22 cellular contexts compared by ENCODE assay signal in genomic region chr12:76680940-76681339, GRCh38.
A peak's percentile ranks its signal among the peaks of the same experiment; 100 is the strongest.
DNase-seq lines count a peak whose midpoint lies in the region; ATAC-seq and TF ChIP-seq lines count a peak whose summit lies in the region.
"Had no signal": no experiment of that assay in that cellular context is flagged by ENCODE, and none has a peak within 500 bp of the region (broad histone marks: within the 10 kb centered on the region; RNA-seq: fewer than 3 reads in every experiment).

No MANE protein-coding gene starts in this region.

- no peak overlapping the region for H2BK15ac ChIP-seq in mesenchymal stem cell (ENCODE audit: low read depth, poor library complexity, severe bottlenecking)

- H3K36me3 ChIP-seq in mesenchymal stem cell (ENCODE audit: control insufficient read depth in 1 of 2, insufficient read depth in 2 of 2, low read depth in 1 of 2, low read length in 2 of 2) (no peaks in the 10 kb centered on the region), sigmoid colon (no peaks in the 10 kb centered on the region)
- H3K36me3 ChIP-seq: lower lobe of right lung, thoracic aorta had no signal

- H3K27ac ChIP-seq in mesenchymal stem cell (ENCODE audit: low read length, poor library complexity, severe bottlenecking): peak overlapping the region; percentile 58
- peak overlapping the region in 2 of 4 donors; percentile 24 to 42 for H3K27ac ChIP-seq in sigmoid colon
- H3K27ac ChIP-seq in caudate nucleus (ENCODE audit: low read depth, low read length): no peak overlapping the region
- H3K27ac ChIP-seq: coronary artery, lower lobe of right lung, thoracic aorta had no signal

- WGBS in mesenchymal stem cell: 53% methylated on average over 2 of the region's 2 CpGs
- WGBS in sigmoid colon, 2 donors: 84 to 92% methylated on average over 2 of the region's 2 CpGs

- POLR2A ChIA-PET in GM10248 (lab: Yijun Ruan, JAX): no interaction called here

- no peak overlapping the region for H3K4ac ChIP-seq in mesenchymal stem cell (ENCODE audit: low read depth in 1 of 2, low read length in 2 of 2)

- H3K79me1 ChIP-seq in mesenchymal stem cell (replicated peaks; ENCODE audit: low read length, poor library complexity, severe bottlenecking): no peaks in the 10 kb centered on the region

- TF ChIP-seq POLR2A in sigmoid colon (IDR thresholded peaks at IDR 0.05): no peak

- H4K91ac ChIP-seq in mesenchymal stem cell (ENCODE audit: low read length): no peak overlapping the region

- H3K9me3 ChIP-seq in mesenchymal stem cell (ENCODE audit: control insufficient read depth, low read length) (no peaks in the 10 kb centered on the region), sigmoid colon (no peaks in the 10 kb centered on the region)
- H3K9me3 ChIP-seq: lower lobe of right lung, thoracic aorta had no signal

- H3K14ac ChIP-seq in mesenchymal stem cell (ENCODE audit: low read length in 2 of 2): no peak overlapping the region

- ATAC-seq in effector memory CD8-positive, alpha-beta T cell (replicated peaks): no peak
- ATAC-seq: lower lobe of right lung; naive thymus-derived CD4-positive, alpha-beta T cell had no signal

- H3K4me3 ChIP-seq in mesenchymal stem cell (ENCODE audit: insufficient read depth in 1 of 2, low read depth in 1 of 2, low read length in 2 of 2) (no peak overlapping the region), sigmoid colon (no peak overlapping the region)
- H3K4me3 ChIP-seq: coronary artery, lower lobe of right lung, thoracic aorta had no signal

- no peak overlapping the region for H2BK12ac ChIP-seq in mesenchymal stem cell (ENCODE audit: low read length in 2 of 2)

- intact Hi-C loops in sigmoid colon (cut with DNase I): no loop called here

- H3K4me1 Mint-ChIP-seq in effector memory CD8-positive, alpha-beta T cell (ENCODE audit: low read depth in 2 of 2): no peaks in the 10 kb centered on the region

- H3K27ac Mint-ChIP-seq in effector memory CD8-positive, alpha-beta T cell: no peak overlapping the region
- H3K27ac Mint-ChIP-seq: naive thymus-derived CD4-positive, alpha-beta T cell; progenitor cell of endocrine pancreas had no signal

- no peaks in the 10 kb centered on the region for H3K36me3 Mint-ChIP-seq in effector memory CD8-positive, alpha-beta T cell (ENCODE audit: insufficient read depth)
- H3K36me3 Mint-ChIP-seq: CD14-positive monocyte had no signal

- H3K9ac ChIP-seq in mesenchymal stem cell (ENCODE audit: low read length): no peak overlapping the region

- no peaks in the 10 kb centered on the region for H3K27me3 ChIP-seq in mesenchymal stem cell (ENCODE audit: control insufficient read depth in 1 of 2, insufficient read depth in 1 of 2, low read length in 2 of 2)
- no peaks in the 10 kb centered on the region for H3K27me3 ChIP-seq in sigmoid colon

- no peak overlapping the region for H3K23ac ChIP-seq in mesenchymal stem cell (ENCODE audit: low read length in 2 of 2)

- H2BK5ac ChIP-seq in mesenchymal stem cell (ENCODE audit: low read depth, low read length, poor library complexity, severe bottlenecking): no peak overlapping the region

- H3K4me1 ChIP-seq in mesenchymal stem cell (ENCODE audit: control insufficient read depth, insufficient read depth, low read depth, low read length): peaks cover 4% of the 10 kb centered on the region
- H3K4me1 ChIP-seq in sigmoid colon: peaks cover 0 to 27% (median 16%) of the 10 kb centered on the region in 4 donors
- H3K4me1 ChIP-seq: lower lobe of right lung had no signal

- DNase-seq in HS-27A (ENCODE audit: low read depth) (peak; percentile 42), dedifferentiated amniotic fluid mesenchymal stem cell (ENCODE audit: extremely low spot score) (peak; percentile 69), mesenchymal stem cell (peak; percentile 70), sigmoid colon (no peak), caudate nucleus (lab: John Stamatoyannopoulos, UW) (no peak), GM10248 (ENCODE audit: extremely low spot score) (no peak)
- no peak for DNase-seq in effector memory CD8-positive, alpha-beta T cell
- DNase-seq: activated CD4-positive, alpha-beta T cell treated with anti-CD3 and anti-CD28 coated beads for 48 hours; activated CD8-positive, alpha-beta memory T cell treated with anti-CD3 and anti-CD28 coated beads, Interleukin-2, amount 50 U/mL, for 48 hours; activated gamma-delta T cell; anterior cingulate cortex; DMS153; glutamatergic neuron; lower lobe of right lung; naive thymus-derived CD4-positive, alpha-beta T cell; NCI-H1694; NCI-H446; RPMI8226 had no signal

- peaks cover 3 to 19% of the 10 kb centered on the region in 2 donors for H3K27me3 Mint-ChIP-seq in effector memory CD8-positive, alpha-beta T cell
- H3K27me3 Mint-ChIP-seq: progenitor cell of endocrine pancreas had no signal

- no peak overlapping the region for H3K4me3 Mint-ChIP-seq in effector memory CD8-positive, alpha-beta T cell
- H3K4me3 Mint-ChIP-seq: CD14-positive monocyte; naive thymus-derived CD4-positive, alpha-beta T cell had no signal

- no peak overlapping the region for H4K8ac ChIP-seq in mesenchymal stem cell (ENCODE audit: low read length)

- H3K18ac ChIP-seq in mesenchymal stem cell (ENCODE audit: low read depth in 1 of 2, low read length in 2 of 2): peak overlapping the region; percentile 5 to 16

- no peak overlapping the region for H3K4me2 ChIP-seq in mesenchymal stem cell (ENCODE audit: low read length, poor library complexity, severe bottlenecking)

- CTCF ChIA-PET in GM10248 (lab: Yijun Ruan, JAX): interaction anchor here (0.8 to 1.2 kb wide), 2 partner anchors 23 to 59 kb away, joined by 3 to 5 read pairs; no protein-coding TSS in a partner anchor

- no peak overlapping the region for H2BK120ac ChIP-seq in mesenchymal stem cell (ENCODE audit: low read depth, low read length)

- TF ChIP-seq CTCF in sigmoid colon (IDR thresholded peaks at IDR 0.05): no peak
- no peak for TF ChIP-seq CTCF in GM10248 (IDR thresholded peaks at IDR 0.05; ENCODE audit: control extremely low read depth, extremely low read depth, low read depth, missing control alignments)

- H2AK5ac ChIP-seq in mesenchymal stem cell (ENCODE audit: low read length, severe bottlenecking): no peak overlapping the region

- H2AFZ ChIP-seq in mesenchymal stem cell (ENCODE audit: low read depth, low read length): no peak overlapping the region

- no peaks in the 10 kb centered on the region for H3K9me3 Mint-ChIP-seq in effector memory CD8-positive, alpha-beta T cell
- H3K9me3 Mint-ChIP-seq: naive thymus-derived CD4-positive, alpha-beta T cell had no signal

- no peak for TF ChIP-seq EP300 in sigmoid colon (IDR thresholded peaks at IDR 0.05)

Comparison
In these comparisons a context has a peak if more than half of its experiments do, and no peak if none do; other contexts are left out.
1. DNase-seq: peak in HS-27A (single experiment), dedifferentiated amniotic fluid mesenchymal stem cell (single experiment) and mesenchymal stem cell (single experiment); none in sigmoid colon (single experiment), caudate nucleus (0 of 61), GM10248 (single experiment) and effector memory CD8-positive, alpha-beta T cell (0 of 3).